In genomic region chr1:85027242-85027983, GRCh38 we compare ENCODE assay signal across 8 cellular contexts. TPM values are rescaled to one million over a fixed set of nuclear protein-coding genes. Genes with fewer than 3 reads are reported as not detected.
DNase-seq lines count a peak whose midpoint lies in the region; ATAC-seq and TF ChIP-seq lines count a peak whose summit lies in the region.

No MANE protein-coding gene starts in this region.

- TF ChIP-seq RAD21 in SK-N-SH (IDR thresholded peaks at IDR 0.05; ENCODE audit: low read length), result peak; percentile 30

- H3K27ac ChIP-seq in cardiac muscle cell, result no peak overlapping the region
- no peak overlapping the region for H3K27ac ChIP-seq in right atrium auricular region
- no peak overlapping the region for H3K27ac ChIP-seq in SK-N-SH (ENCODE audit: low read depth in 2 of 2, low read length in 1 of 2)
- H3K27ac ChIP-seq in heart left ventricle, result no peak overlapping the region
- no peak overlapping the region for H3K27ac ChIP-seq in prostate gland

- no peaks in the 10 kb centered on the region for H3K27me3 ChIP-seq in cardiac muscle cell
- no peaks in the 10 kb centered on the region for H3K27me3 ChIP-seq in right atrium auricular region
- peaks cover 4% of the 10 kb centered on the region; the same call in 1 of the 2 replicates for H3K27me3 ChIP-seq in SK-N-SH (ENCODE audit: insufficient read depth)
- no peaks in the 10 kb centered on the region for H3K27me3 ChIP-seq in heart left ventricle
- no peaks in the 10 kb centered on the region for H3K27me3 ChIP-seq in prostate gland (replicated peaks; ENCODE audit: insufficient read depth)

- peak overlapping the region; percentile 18; the same call in 1 of the 2 replicates for H3K4me2 ChIP-seq in SK-N-SH

- CTCF ChIA-PET in SK-N-SH (lab: Yijun Ruan, JAX), result interaction anchor here (0.9 to 2.3 kb wide), 8 partner anchors 9 to 272 kb away, joined by 3 to 27 read pairs (median 4); no protein-coding TSS in a partner anchor

- H3K4me3 ChIP-seq in cardiac muscle cell, result no peak overlapping the region
- H3K4me3 ChIP-seq in right atrium auricular region, result no peak overlapping the region
- no peak overlapping the region for H3K4me3 ChIP-seq in SK-N-SH (ENCODE audit: low read depth in 2 of 2, low read length in 1 of 2)
- no peak overlapping the region for H3K4me3 ChIP-seq in heart left ventricle
- H3K4me3 ChIP-seq in prostate gland, result no peak overlapping the region

- no peak for TF ChIP-seq POLR2A in heart left ventricle (IDR thresholded peaks at IDR 0.05)
- no peak for TF ChIP-seq POLR2A in prostate gland (IDR thresholded peaks at IDR 0.05)

- H3K79me2 ChIP-seq in SK-N-SH (ENCODE audit: insufficient read depth), result no peaks in the 10 kb centered on the region

- no peak overlapping the region for H2AFZ ChIP-seq in SK-N-SH (ENCODE audit: low read depth)

- no peaks in the 10 kb centered on the region for H3K9me2 ChIP-seq in SK-N-SH

- H3K4me1 ChIP-seq in cardiac muscle cell (ENCODE audit: low read depth), result no peaks in the 10 kb centered on the region
- H3K4me1 ChIP-seq in right atrium auricular region, result no peaks in the 10 kb centered on the region
- no peaks in the 10 kb centered on the region for H3K4me1 ChIP-seq in SK-N-SH (ENCODE audit: control insufficient read depth in 1 of 2, insufficient read depth in 2 of 2, low read depth in 1 of 2, low read length in 1 of 2)
- H3K4me1 ChIP-seq in heart left ventricle, result no peaks in the 10 kb centered on the region
- H3K4me1 ChIP-seq in prostate gland (replicated peaks), result no peaks in the 10 kb centered on the region

- no peaks in the 10 kb centered on the region for H3F3A ChIP-seq in SK-N-SH (replicated peaks; ENCODE audit: insufficient read depth)

- POLR2A ChIA-PET in SK-N-SH (lab: Yijun Ruan, JAX), result no interaction called here

- peak; percentile 82 for ATAC-seq in HG02840 (IDR thresholded peaks at IDR 0.05; ENCODE audit: low FRiP score, unreplicated experiment)
- ATAC-seq in heart left ventricle, result peak in 3 of 4 donors; percentile 41 to 64 (median 58)

- H4K20me1 ChIP-seq in SK-N-SH (ENCODE audit: insufficient read depth), result no peaks in the 10 kb centered on the region

- no peak for TF ChIP-seq EP300 in SK-N-SH (IDR thresholded peaks at IDR 0.05; ENCODE audit: borderline replicate concordance in 1 of 2, low read depth in 1 of 2, low read length in 1 of 2)

- 47% methylated on average over 5 of the region's 5 CpGs for WGBS in SK-N-SH (ENCODE audit: low lambda C conversion rate)
- WGBS in heart left ventricle, 4 donors, result 74 to 81% (median 79%) methylated on average over 5 of the region's 5 CpGs
- WGBS in prostate gland, result 81% methylated on average over 5 of the region's 5 CpGs

- peak; percentile 27 for TF ChIP-seq CTCF in cardiac muscle cell (IDR thresholded peaks at IDR 0.05; ENCODE audit: low read depth, low read length)
- TF ChIP-seq CTCF in right atrium auricular region (IDR thresholded peaks at IDR 0.05), result no peak
- no peak for TF ChIP-seq CTCF in SK-N-SH (IDR thresholded peaks at IDR 0.05)
- TF ChIP-seq CTCF in heart left ventricle (IDR thresholded peaks at IDR 0.05), result peak in 2 of 12 donors; percentile 8 to 13
- TF ChIP-seq CTCF in prostate gland (IDR thresholded peaks at IDR 0.05), result peak in 1 of 4 experiments; percentile 11

- intact Hi-C loops in heart left ventricle (cut with DNase I) (loop anchor here in 9 of 10 donors (1.0 to 5.0 kb wide), 4 partner anchors 80 to 85 kb away; no protein-coding TSS in a partner anchor), prostate gland (cut with DNase I) (loop anchor here (2.0 kb wide), 1 partner anchor 83 kb away; no protein-coding TSS in a partner anchor)

- DNase-seq in cardiac muscle cell (ENCODE audit: low read depth in 1 of 2, low spot score in 1 of 2) (peak; percentile 15 to 60), right atrium auricular region (ENCODE audit: low spot score) (no peak), SK-N-SH (no peak), heart left ventricle (no peak), 8988T (no peak), cerebellar nuclear complex (lab: John Stamatoyannopoulos, UW) (no peak), prostate gland (ENCODE audit: low spot score) (no peak)

- H3K36me3 ChIP-seq in cardiac muscle cell (no peaks in the 10 kb centered on the region), right atrium auricular region (no peaks in the 10 kb centered on the region), SK-N-SH (replicated peaks in 1 of 2; ENCODE audit: control insufficient read depth in 1 of 2, insufficient read depth in 2 of 2, low read length in 1 of 2) (no peaks in the 10 kb centered on the region), heart left ventricle (no peaks in the 10 kb centered on the region), prostate gland (no peaks in the 10 kb centered on the region)

- H3K9me3 ChIP-seq in cardiac muscle cell (ENCODE audit: low read depth) (no peaks in the 10 kb centered on the region), right atrium auricular region (no peaks in the 10 kb centered on the region), SK-N-SH (no peaks in the 10 kb centered on the region), heart left ventricle (no peaks in the 10 kb centered on the region), prostate gland (no peaks in the 10 kb centered on the region)

- H3K9ac ChIP-seq in SK-N-SH, result no peak overlapping the region

TF ChIP-seq in SK-N-SH, 30 proteins besides CTCF, POLR2A, EP300 and RAD21:
- peak; percentile 5; the same call in 1 of the 2 replicates for TF ChIP-seq SMC3 (IDR thresholded peaks at IDR 0.05; ENCODE audit: low read depth, low read length)
- TF ChIP-seq FOXJ3 (CRISPR knock-in tag; IDR thresholded peaks at IDR 0.05), result no peak
TF ChIP-seq in SK-N-SH: peak in this region for 1.

RNA-seq across cellular contexts. Expression of gene MCOLN3, which starts 20.9 kb away (rescaled TPM):
- total RNA-seq in cardiac muscle cell (0.28 and 0.36 TPM in 2 replicates), right atrium auricular region (1 to 10 TPM; 2.9 to 5.5 TPM), heart left ventricle (1 to 10 TPM in 1 of 9 donors, under 1 TPM in 6, not detected in 2; 0.16 to 1.4 (median 0.35) TPM), prostate gland (1 to 10 TPM in 1 of 2 donors, under 1 TPM in 1; 0.23 to 1.6 TPM)
- polyA plus RNA-seq in cardiac muscle cell (1.1 and 1.6 TPM in 2 replicates), SK-N-SH (2012; rRNA removed) (not detected in 2 replicates), heart left ventricle (1 to 10 TPM in 1 of 2 donors, under 1 TPM in 1; 0.07 to 1.1 TPM)
- polyA plus RNA-seq in SK-N-SH (2012; cell fraction: cytosol; rRNA removed), result not detected in 2 replicates
- not detected in 2 replicates for polyA plus RNA-seq in SK-N-SH (2012; cell fraction: nucleus; rRNA removed)

RNA-seq across cellular contexts. Expression of gene MCOLN2, which starts 30.5 kb away (rescaled TPM):
- total RNA-seq in cardiac muscle cell (not detected in 2 replicates), right atrium auricular region (under 1 TPM in 1 of 2 donors, not detected in 1; 0.90 TPM), heart left ventricle (1 to 10 TPM in 2 of 9 donors, under 1 TPM in 1, not detected in 6; 0.12 to 2.9 (median 1.1) TPM), prostate gland (1 to 10 TPM; 1.1 to 6.8 TPM)
- polyA plus RNA-seq in cardiac muscle cell (0.11 TPM in 1 of 2 replicates, not detected in the other), SK-N-SH (2012; rRNA removed) (not detected in 2 replicates), heart left ventricle (not detected)
- polyA plus RNA-seq in SK-N-SH (2012; cell fraction: cytosol; rRNA removed), result 0.01 TPM in 1 of 2 replicates, not detected in the other
- polyA plus RNA-seq in SK-N-SH (2012; cell fraction: nucleus; rRNA removed), result 0.05 and 0.10 TPM in 2 replicates

Comparison
In these comparisons a context has a peak if more than half of its experiments do, and no peak if none do; other contexts are left out.
1. DNase-seq: peak in cardiac muscle cell (2 of 2); none in right atrium auricular region (single experiment), SK-N-SH (single experiment), heart left ventricle (0 of 5), 8988T (single experiment), cerebellar nuclear complex (0 of 2) and prostate gland (single experiment).